Comparison of ENCODE assay signal across 8 cellular contexts in genomic region chr19:12955996-12956395, GRCh38.
DNase-seq lines count a peak whose midpoint lies in the region; ATAC-seq and TF ChIP-seq lines count a peak whose summit lies in the region.

No MANE protein-coding gene starts in this region.

- TF ChIP-seq CTCF in C4-2B (conservative IDR thresholded peaks at IDR 0.05) (no peak), MM.1S (IDR thresholded peaks at IDR 0.05; ENCODE audit: low read length) (no peak), nephron (IDR thresholded peaks at IDR 0.05; ENCODE audit: unreplicated experiment in 3 of 3) (no peak)

- H3K9me2 ChIP-seq in MM.1S (replicated peaks; ENCODE audit: insufficient read depth, low read length): no peaks in the 10 kb centered on the region

- H3K27ac Mint-ChIP-seq in nephron: peak overlapping the region; percentile 88 to 91 (median 89)

- peaks cover 31% of the 10 kb centered on the region for H3K36me3 Mint-ChIP-seq in nephron (ENCODE audit: low read depth)

- H2AFZ ChIP-seq in MM.1S (ENCODE audit: low read length): no peak overlapping the region

- peaks cover 4% of the 10 kb centered on the region for H3K27me3 Mint-ChIP-seq in nephron (ENCODE audit: low read depth)

- H3K4me1 ChIP-seq in MM.1S (ENCODE audit: low read length) (peaks cover 24% of the 10 kb centered on the region), duodenal mucosa (ENCODE audit: control insufficient read depth in 1 of 2, insufficient read depth in 2 of 2, low read length in 2 of 2) (peaks cover 13 to 18% of the 10 kb centered on the region in 2 donors)

- H3K9me3 ChIP-seq in MM.1S (replicated peaks; ENCODE audit: insufficient read depth, low read length) (no peaks in the 10 kb centered on the region), duodenal mucosa (ENCODE audit: control insufficient read depth in 1 of 2, low read length in 2 of 2) (no peaks in the 10 kb centered on the region)

- peaks cover 9% of the 10 kb centered on the region; the same call in 1 of the 2 replicates for H3K27me3 ChIP-seq in MM.1S (replicated peaks; ENCODE audit: insufficient read depth, low read length)
- H3K27me3 ChIP-seq in duodenal mucosa (ENCODE audit: control insufficient read depth in 1 of 2, insufficient read depth in 2 of 2, low read length in 2 of 2): no peaks in the 10 kb centered on the region

- H4K20me1 ChIP-seq in MM.1S (ENCODE audit: insufficient read depth, low read length): 0 out of 2 replicates have a peak, but pooled peaks cover 6% of the 10 kb centered on the region

- DNase-seq in MM.1S (no peak), amniotic stem cell (lab: John Stamatoyannopoulos, UW) (no peak), T-helper 9 cell (no peak)
- DNase-seq in NK-92 treated with Interleukin-12 subunit alpha and Interleukin-12 subunit beta, amount 100 ng/mL, for 24 hours (lab: John Stamatoyannopoulos, UW): no peak

- H3K4me2 ChIP-seq in MM.1S (ENCODE audit: low read depth, low read length): peak overlapping the region; percentile 62

- H3K9ac ChIP-seq in MM.1S (ENCODE audit: low read length) (peak overlapping the region; percentile 88; the same call in 1 of the 2 replicates), duodenal mucosa (ENCODE audit: low read depth in 1 of 2, low read length in 2 of 2) (peak overlapping the region in 1 of 2 donors; percentile 25)

- peak overlapping the region; percentile 84 to 91 (median 88) for H3K4me3 Mint-ChIP-seq in nephron

- peaks cover 54% of the 10 kb centered on the region for H3K79me2 ChIP-seq in MM.1S (ENCODE audit: low read length)

- peaks cover 6% of the 10 kb centered on the region; the same call in 1 of the 2 replicates for H3K36me3 ChIP-seq in MM.1S (replicated peaks; ENCODE audit: insufficient read depth, low read length)
- H3K36me3 ChIP-seq in duodenal mucosa (ENCODE audit: control insufficient read depth in 1 of 2, insufficient read depth in 2 of 2, low read length in 2 of 2): peaks cover 4 to 28% of the 10 kb centered on the region in 2 donors

- H3F3A ChIP-seq in MM.1S (ENCODE audit: insufficient read depth, low read length): peaks cover 37% of the 10 kb centered on the region

- peaks cover 40% of the 10 kb centered on the region for H3K4me1 Mint-ChIP-seq in nephron

- ATAC-seq in HG03521 (IDR thresholded peaks at IDR 0.05; ENCODE audit: unreplicated experiment): no peak

- peak overlapping the region; percentile 96 for H3K4me3 ChIP-seq in MM.1S (ENCODE audit: low read length)
- H3K4me3 ChIP-seq in duodenal mucosa (ENCODE audit: low read depth in 1 of 2, low read length in 2 of 2): peak overlapping the region; percentile 87 to 95

- no peaks in the 10 kb centered on the region for H3K9me3 Mint-ChIP-seq in nephron

- H3K27ac ChIP-seq in C4-2B: peak overlapping the region; percentile 96
- H3K27ac ChIP-seq in MM.1S (ENCODE audit: low read length): peak overlapping the region; percentile 64; the same call in 1 of the 2 replicates
- no peak overlapping the region for H3K27ac ChIP-seq in duodenal mucosa (ENCODE audit: low read depth, low read length)
